1 cellular context compared by ENCODE assay signal in genomic region chr4:102344955-102345794, GRCh38.
TF ChIP-seq lines count a peak whose summit lies in the region.

Gene SLC39A8, minus strand, starts transcription at chr4:102345482. Its CDS starts 820 bp downstream, at chr4:102344662.

TF ChIP-seq in HepG2, 621 proteins besides CTCF, POLR2A, EP300 and RAD21 (continued from another document and continues in another):
- TF ChIP-seq E2F5 (CRISPR knock-in tag; conservative IDR thresholded peaks at IDR 0.05) (no peak), ELF3 (CRISPR knock-in tag; IDR thresholded peaks at IDR 0.05) (peak; percentile 33; the same call in 1 of the 2 replicates), SALL2 (CRISPR knock-in tag; IDR thresholded peaks at IDR 0.05) (peak; percentile 27; the same call in 1 of the 2 replicates), ZBTB34 (CRISPR knock-in tag; IDR thresholded peaks at IDR 0.05) (no peak), NFKBIZ (CRISPR knock-in tag; IDR thresholded peaks at IDR 0.05) (no peak), TMF1 (CRISPR knock-in tag; IDR thresholded peaks at IDR 0.05; ENCODE audit: low read depth) (0 out of 2 replicates have a peak, but pooled peaks have one; percentile 43), ZFP36L2 (CRISPR knock-in tag; IDR thresholded peaks at IDR 0.05) (no peak), DBP (CRISPR knock-in tag; IDR thresholded peaks at IDR 0.05; ENCODE audit: not compliant biosample characterization) (no peak), HDAC2 (CRISPR knock-in tag; IDR thresholded peaks at IDR 0.05) (no peak; the same call in 1 of the 2 replicates), SAP130 (CRISPR knock-in tag; IDR thresholded peaks at IDR 0.05; ENCODE audit: low read depth) (peak; percentile 63; the same call in 1 of the 2 replicates), SNAI1 (CRISPR knock-in tag; IDR thresholded peaks at IDR 0.05; ENCODE audit: borderline replicate concordance) (peak; percentile 55; the same call in 1 of the 2 replicates), HINFP (CRISPR knock-in tag; IDR thresholded peaks at IDR 0.05; ENCODE audit: low read depth) (no peak), ZSCAN25 (CRISPR knock-in tag; IDR thresholded peaks at IDR 0.05) (no peak), ZNF350 (CRISPR knock-in tag; IDR thresholded peaks at IDR 0.05; ENCODE audit: borderline replicate concordance, low read depth) (peak; percentile 61; the same call in 1 of the 2 replicates), GLI4 (CRISPR knock-in tag; IDR thresholded peaks at IDR 0.05; ENCODE audit: borderline replicate concordance) (no peak), RNF2 (conservative IDR thresholded peaks at IDR 0.05; ENCODE audit: low read depth) (peak; percentile 83; the same call in 1 of the 2 replicates), MEIS2 (CRISPR knock-in tag; IDR thresholded peaks at IDR 0.05) (peak; percentile 52; the same call in 1 of the 2 replicates), MIXL1 (CRISPR knock-in tag; IDR thresholded peaks at IDR 0.05) (no peak), SPEN (CRISPR knock-in tag; IDR thresholded peaks at IDR 0.05; ENCODE audit: low read depth) (no peak), ZHX1 (CRISPR knock-in tag; IDR thresholded peaks at IDR 0.05; ENCODE audit: low read depth) (no peak; the same call in 1 of the 2 replicates), MYPOP (CRISPR knock-in tag; IDR thresholded peaks at IDR 0.05) (peak; percentile 36; the same call in 1 of the 2 replicates), POGZ (CRISPR knock-in tag; IDR thresholded peaks at IDR 0.05) (peak; percentile 72), PAXIP1 (CRISPR knock-in tag; conservative IDR thresholded peaks at IDR 0.05) (no peak), ZFP37 (CRISPR knock-in tag; IDR thresholded peaks at IDR 0.05; ENCODE audit: borderline replicate concordance) (0 out of 2 replicates have a peak, but pooled peaks have one; percentile 79), MXD4 (CRISPR knock-in tag; IDR thresholded peaks at IDR 0.05) (0 out of 2 replicates have a peak, but pooled peaks have one; percentile 64), NR3C1 (CRISPR knock-in tag; IDR thresholded peaks at IDR 0.05) (no peak), ZNF232 (CRISPR knock-in tag; IDR thresholded peaks at IDR 0.05; ENCODE audit: borderline replicate concordance) (peak; percentile 26; the same call in 1 of the 2 replicates), GZF1 (CRISPR knock-in tag; IDR thresholded peaks at IDR 0.05) (no peak), ZNF143 (CRISPR knock-in tag; IDR thresholded peaks at IDR 0.05) (no peak), ZNF839 (CRISPR knock-in tag; IDR thresholded peaks at IDR 0.05; ENCODE audit: borderline replicate concordance) (0 out of 2 replicates have a peak, but pooled peaks have one; percentile 23), ATF7 (IDR thresholded peaks at IDR 0.05) (no peak), ATF7 (CRISPR knock-in tag; IDR thresholded peaks at IDR 0.05) (no peak), SAFB2 (CRISPR knock-in tag; IDR thresholded peaks at IDR 0.05; ENCODE audit: borderline replicate concordance, low read depth) (no peak), KDM1A (CRISPR knock-in tag; IDR thresholded peaks at IDR 0.05) (no peak), ZIK1 (CRISPR knock-in tag; IDR thresholded peaks at IDR 0.05; ENCODE audit: borderline replicate concordance, low read depth) (no peak), FOXA3 (CRISPR knock-in tag; IDR thresholded peaks at IDR 0.05) (peak; percentile 34; the same call in 1 of the 2 replicates), ZNF34 (CRISPR knock-in tag; IDR thresholded peaks at IDR 0.05; ENCODE audit: borderline replicate concordance) (no peak), IRX3 (CRISPR knock-in tag; IDR thresholded peaks at IDR 0.05; ENCODE audit: borderline replicate concordance, low read depth) (0 out of 2 replicates have a peak, but pooled peaks have one; percentile 26), SP5 (CRISPR knock-in tag; IDR thresholded peaks at IDR 0.05; ENCODE audit: borderline replicate concordance, low read depth) (peak; percentile 50; the same call in 1 of the 2 replicates), ZBTB33 (CRISPR knock-in tag; IDR thresholded peaks at IDR 0.05) (0 out of 2 replicates have a peak, but pooled peaks have one; percentile 21), SOX6 (IDR thresholded peaks at IDR 0.05) (no peak), SOX6 (CRISPR knock-in tag; IDR thresholded peaks at IDR 0.05) (peak; percentile 46; the same call in 1 of the 2 replicates), NFIC (IDR thresholded peaks at IDR 0.05; ENCODE audit: low read length) (no peak), ZNF703 (CRISPR knock-in tag; IDR thresholded peaks at IDR 0.05; ENCODE audit: borderline replicate concordance) (no peak), GPN1 (CRISPR knock-in tag; IDR thresholded peaks at IDR 0.05; ENCODE audit: borderline replicate concordance) (no peak), ZNF225 (CRISPR knock-in tag; IDR thresholded peaks at IDR 0.05) (peak; percentile 64; the same call in 1 of the 2 replicates), XBP1 (CRISPR knock-in tag; IDR thresholded peaks at IDR 0.05) (no peak), ZNF773 (CRISPR knock-in tag; IDR thresholded peaks at IDR 0.05; ENCODE audit: borderline replicate concordance) (no peak)
